In genomic region chr1:212600980-212601379, GRCh38 we compare ENCODE assay signal across 21 cellular contexts. TPM values are rescaled to one million over a fixed set of nuclear protein-coding genes. Genes with fewer than 3 reads are reported as not detected.
A peak's percentile ranks its signal among the peaks of the same experiment; 100 is the strongest.
DNase-seq lines count a peak whose midpoint lies in the region; ATAC-seq, FAIRE-seq and TF ChIP-seq lines count a peak whose summit lies in the region.
"Had no signal": no experiment of that assay in that cellular context is flagged by ENCODE, and none has a peak within 500 bp of the region (broad histone marks: within the 10 kb centered on the region; RNA-seq: fewer than 3 reads in every experiment).

No MANE protein-coding gene starts in this region.

- H3K27ac Mint-ChIP-seq in activated CD8-positive, alpha-beta memory T cell treated with anti-CD3 and anti-CD28 coated beads, Interleukin-2, amount 10 ng/mL, durations not matched to agents 7 days and 5 days, result no peak overlapping the region
- H3K27ac Mint-ChIP-seq in activated CD8-positive, alpha-beta T cell treated with anti-CD3 and anti-CD28 coated beads, Interleukin-2, amount 10 ng/mL, durations not matched to agents 7 days and 5 days, result no peak overlapping the region
- H3K27ac Mint-ChIP-seq: CD14-positive monocyte; stimulated activated naive B cell treated with anti-CD40 and anti-IgM and Interleukin-4, amounts not matched to agents 10 μg/mL and 1 μg/mL and 100 μg/mL, for 72 hours; type B pancreatic cell had no signal

- POLR2A ChIA-PET in activated CD8-positive, alpha-beta T cell treated with anti-CD3 and anti-CD28 coated beads, Interleukin-2, amount 10 ng/mL, durations not matched to agents 7 days and 5 days (lab: Charles Lee), result interaction anchor here (5.0 kb wide), 1 partner anchor 7 kb away, joined by 67 read pairs; the partner anchor contains the start of gene ATF3

- peaks cover 26% of the 10 kb centered on the region for H3K27me3 ChIP-seq in foreskin keratinocyte
- H3K27me3 ChIP-seq: SJCRH30 had no signal

- CTCF ChIA-PET in activated CD8-positive, alpha-beta memory T cell treated with anti-CD3 and anti-CD28 coated beads, Interleukin-2, amount 10 ng/mL, durations not matched to agents 7 days and 5 days (lab: Charles Lee), result no interaction called here
- CTCF ChIA-PET in activated CD8-positive, alpha-beta T cell treated with anti-CD3 and anti-CD28 coated beads, Interleukin-2, amount 10 ng/mL, durations not matched to agents 7 days and 5 days (lab: Charles Lee), result no interaction called here

- no peak for FAIRE-seq in GM19239 (lab: Jason Lieb, UNC)

- H3K36me3 Mint-ChIP-seq in activated CD8-positive, alpha-beta memory T cell treated with anti-CD3 and anti-CD28 coated beads, Interleukin-2, amount 10 ng/mL, durations not matched to agents 7 days and 5 days, result peaks cover 9% of the 10 kb centered on the region
- peaks cover 5% of the 10 kb centered on the region for H3K36me3 Mint-ChIP-seq in activated CD8-positive, alpha-beta T cell treated with anti-CD3 and anti-CD28 coated beads, Interleukin-2, amount 10 ng/mL, durations not matched to agents 7 days and 5 days (ENCODE audit: low read depth)
- H3K36me3 Mint-ChIP-seq: stimulated activated naive B cell treated with anti-CD40 and anti-IgM and Interleukin-4, amounts not matched to agents 10 μg/mL and 1 μg/mL and 100 μg/mL, for 72 hours; type B pancreatic cell had no signal

- H3K4me1 Mint-ChIP-seq in activated CD8-positive, alpha-beta memory T cell treated with anti-CD3 and anti-CD28 coated beads, Interleukin-2, amount 10 ng/mL, durations not matched to agents 7 days and 5 days, result peaks cover 33% of the 10 kb centered on the region
- peaks cover 24% of the 10 kb centered on the region for H3K4me1 Mint-ChIP-seq in activated CD8-positive, alpha-beta T cell treated with anti-CD3 and anti-CD28 coated beads, Interleukin-2, amount 10 ng/mL, durations not matched to agents 7 days and 5 days (ENCODE audit: low read depth)

- H3K9me3 Mint-ChIP-seq in activated CD8-positive, alpha-beta memory T cell treated with anti-CD3 and anti-CD28 coated beads, Interleukin-2, amount 10 ng/mL, durations not matched to agents 7 days and 5 days (ENCODE audit: low read depth), result no peaks in the 10 kb centered on the region
- H3K9me3 Mint-ChIP-seq in activated CD8-positive, alpha-beta T cell treated with anti-CD3 and anti-CD28 coated beads, Interleukin-2, amount 10 ng/mL, durations not matched to agents 7 days and 5 days (ENCODE audit: insufficient read depth), result no peaks in the 10 kb centered on the region
- H3K9me3 Mint-ChIP-seq: central memory CD8-positive, alpha-beta T cell; stimulated activated naive B cell treated with anti-CD40 and anti-IgM and Interleukin-4, amounts not matched to agents 10 μg/mL and 1 μg/mL and 100 μg/mL, for 72 hours; type B pancreatic cell had no signal

- H3K27me3 Mint-ChIP-seq in activated CD8-positive, alpha-beta memory T cell treated with anti-CD3 and anti-CD28 coated beads, Interleukin-2, amount 10 ng/mL, durations not matched to agents 7 days and 5 days, result peaks cover 53% of the 10 kb centered on the region
- peaks cover 56% of the 10 kb centered on the region for H3K27me3 Mint-ChIP-seq in activated CD8-positive, alpha-beta T cell treated with anti-CD3 and anti-CD28 coated beads, Interleukin-2, amount 10 ng/mL, durations not matched to agents 7 days and 5 days (ENCODE audit: low read depth)

- no peak for TF ChIP-seq CTCF in foreskin keratinocyte (conservative IDR thresholded peaks at IDR 0.05)

- no peak overlapping the region for H3K4me3 Mint-ChIP-seq in activated CD8-positive, alpha-beta memory T cell treated with anti-CD3 and anti-CD28 coated beads, Interleukin-2, amount 10 ng/mL, durations not matched to agents 7 days and 5 days
- no peak overlapping the region for H3K4me3 Mint-ChIP-seq in activated CD8-positive, alpha-beta T cell treated with anti-CD3 and anti-CD28 coated beads, Interleukin-2, amount 10 ng/mL, durations not matched to agents 7 days and 5 days
- H3K4me3 Mint-ChIP-seq: central memory CD8-positive, alpha-beta T cell; stimulated activated naive B cell treated with anti-CD40 and anti-IgM and Interleukin-4, amounts not matched to agents 10 μg/mL and 1 μg/mL and 100 μg/mL, for 72 hours; type B pancreatic cell had no signal

- H3K27ac ChIP-seq in foreskin keratinocyte, result no peak overlapping the region
- H3K27ac ChIP-seq: SJCRH30 had no signal

- no peak for ATAC-seq in activated CD8-positive, alpha-beta memory T cell treated with anti-CD3 and anti-CD28 coated beads, Interleukin-2, amount 10 ng/mL, durations not matched to agents 7 days and 5 days
- ATAC-seq in activated CD8-positive, alpha-beta T cell treated with anti-CD3 and anti-CD28 coated beads, Interleukin-2, amount 10 ng/mL, durations not matched to agents 7 days and 5 days, result no peak
- ATAC-seq in foreskin keratinocyte, result peak; percentile 2

- peak; percentile 31 for DNase-seq in activated CD8-positive, alpha-beta memory T cell treated with anti-CD3 and anti-CD28 coated beads, Interleukin-2, amount 10 ng/mL, durations not matched to agents 7 days and 5 days
- DNase-seq in activated CD8-positive, alpha-beta memory T cell treated with anti-CD3 and anti-CD28 coated beads, Interleukin-2, amount 50 U/mL, for 4 hours, result no peak
- DNase-seq in HCEC 1CT (peak; percentile 16), foreskin keratinocyte (peak; percentile 31 to 56), iPS-NIHi11 (ENCODE audit: low spot score) (no peak), Kasumi-1 (lab: John Stamatoyannopoulos, UW) (no peak), GM19239 (ENCODE audit: insufficient read length, low spot score) (no peak)
- DNase-seq in activated CD8-positive, alpha-beta T cell treated with anti-CD3 and anti-CD28 coated beads, Interleukin-2, amount 10 ng/mL, durations not matched to agents 7 days and 5 days, result peak; percentile 20
- DNase-seq: amniotic stem cell; effector CD8-positive, alpha-beta T cell; hippocampal formation; kidney glomerular epithelial cell; NCI-H1105; NCI-H526; retina; stimulated activated CD4-positive, alpha-beta T cell treated with anti-CD3 and anti-CD28 coated beads, Interleukin-12 subunit alpha, Interleukin-12 subunit beta, amount 100 ng/mL, for 4 hours; stimulated activated naive B cell treated with anti-CD40 and anti-IgM and Interleukin-4, amounts not matched to agents 10 μg/mL and 1 μg/mL and 100 μg/mL, for 72 hours had no signal

- peaks cover 19% of the 10 kb centered on the region for H3K4me1 ChIP-seq in foreskin keratinocyte

RNA-seq across cellular contexts. Expression of gene ATF3, which starts 7.6 kb away (rescaled TPM):
- total RNA-seq in activated CD8-positive, alpha-beta memory T cell treated with anti-CD3 and anti-CD28 coated beads, Interleukin-2, amount 10 ng/mL, durations not matched to agents 7 days and 5 days, result 10 to 100 TPM; 21.3 to 36.5 TPM
- 10 to 100 TPM; 12.1 to 12.5 TPM for total RNA-seq in activated CD8-positive, alpha-beta T cell treated with anti-CD3 and anti-CD28 coated beads, Interleukin-2, amount 10 ng/mL, durations not matched to agents 7 days and 5 days
- 3.3 and 5.4 TPM in 2 replicates for total RNA-seq in foreskin keratinocyte
- polyA plus RNA-seq in foreskin keratinocyte, result 3.3 and 4.8 TPM in 2 replicates

Comparison
In these comparisons a context has a peak if more than half of its experiments do, and no peak if none do; other contexts are left out.
1. DNase-seq: peak in activated CD8-positive, alpha-beta memory T cell treated with anti-CD3 and anti-CD28 coated beads, Interleukin-2, amount 10 ng/mL, durations not matched to agents 7 days and 5 days (single experiment), HCEC 1CT (single experiment), activated CD8-positive, alpha-beta T cell treated with anti-CD3 and anti-CD28 coated beads, Interleukin-2, amount 10 ng/mL, durations not matched to agents 7 days and 5 days (single experiment) and foreskin keratinocyte (2 of 2); none in activated CD8-positive, alpha-beta memory T cell treated with anti-CD3 and anti-CD28 coated beads, Interleukin-2, amount 50 U/mL, for 4 hours (single experiment), iPS-NIHi11 (single experiment), Kasumi-1 (0 of 2) and GM19239 (single experiment).